In the genomic region with DNA sequence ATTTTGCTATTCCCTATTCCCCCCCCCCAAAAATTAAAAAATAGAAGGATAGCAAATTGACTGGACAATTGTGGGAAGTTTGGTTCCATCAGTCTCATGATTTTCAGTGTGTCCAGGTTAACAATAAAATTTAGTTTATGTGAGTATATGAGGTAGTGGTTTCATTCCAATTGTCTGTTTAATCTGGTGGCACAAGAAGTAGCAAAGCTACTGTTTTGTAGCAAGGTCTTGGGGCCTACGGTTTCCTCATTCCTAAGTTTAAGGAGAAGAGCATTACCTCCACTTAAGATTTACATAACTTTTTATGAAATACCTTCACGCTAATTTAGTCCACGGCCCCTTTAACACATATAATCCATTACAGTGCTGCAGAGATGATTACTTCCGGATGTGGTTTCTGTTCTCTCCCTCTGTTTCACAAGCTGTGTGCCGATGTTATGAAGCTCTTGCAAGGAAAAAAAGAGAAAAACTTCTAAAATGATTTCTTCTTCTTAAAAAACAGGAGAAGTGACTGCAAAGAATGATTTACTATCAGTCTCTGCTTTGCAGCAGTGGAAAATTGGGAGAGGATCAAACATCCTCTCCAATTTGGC, we compare ENCODE assay signal across 9 cellular contexts. TPM values are rescaled to one million over a fixed set of nuclear protein-coding genes. Genes with fewer than 3 reads are reported as not detected.
DNase-seq lines count a peak whose midpoint lies in the region; ATAC-seq and TF ChIP-seq lines count a peak whose summit lies in the region.
"Had no signal": no experiment of that assay in that cellular context is flagged by ENCODE, and none has a peak within 500 bp of the region (broad histone marks: within the 10 kb centered on the region; RNA-seq: fewer than 3 reads in every experiment).

No MANE protein-coding gene starts in this region.

- H3K4me1 ChIP-seq in effector memory CD4-positive, alpha-beta T cell (ENCODE audit: control insufficient read depth, insufficient read depth, low read length, poor library complexity, severe bottlenecking) = no peaks in the 10 kb centered on the region

- TF ChIP-seq CTCF in GM10266 (IDR thresholded peaks at IDR 0.05; ENCODE audit: control insufficient read depth, insufficient read depth, low read depth, missing control alignments) = no peak

- H3K4me3 ChIP-seq in effector memory CD4-positive, alpha-beta T cell (ENCODE audit: insufficient read depth, low read depth, low read length, poor library complexity, severe bottlenecking) = peak overlapping the region; percentile 43

- no peaks in the 10 kb centered on the region for H3K9me3 Mint-ChIP-seq in activated T-cell treated with anti-CD3 and anti-CD28 coated beads, Interleukin-2, amount 50 U/mL, for 72 hours
- H3K9me3 Mint-ChIP-seq in stimulated activated naive CD8-positive, alpha-beta T cell treated with anti-CD3 and anti-CD28 coated beads, Interleukin-15, amount 100 ng/mL, for 72 hours = no peaks in the 10 kb centered on the region

- peaks cover 12% of the 10 kb centered on the region for H3K27me3 Mint-ChIP-seq in activated T-cell treated with anti-CD3 and anti-CD28 coated beads, Interleukin-2, amount 50 U/mL, for 72 hours (ENCODE audit: low read depth)
- H3K27me3 Mint-ChIP-seq in stimulated activated naive CD8-positive, alpha-beta T cell treated with anti-CD3 and anti-CD28 coated beads, Interleukin-15, amount 100 ng/mL, for 72 hours = no peaks in the 10 kb centered on the region

- no peak overlapping the region for H3K27ac ChIP-seq in effector memory CD4-positive, alpha-beta T cell (ENCODE audit: insufficient read depth, low read length, poor library complexity, severe bottlenecking)

- H3K9me3 ChIP-seq in effector memory CD4-positive, alpha-beta T cell (ENCODE audit: control insufficient read depth, low read length) = no peaks in the 10 kb centered on the region

- peak overlapping the region; percentile 58 to 68 for H3K4me3 Mint-ChIP-seq in activated T-cell treated with anti-CD3 and anti-CD28 coated beads, Interleukin-2, amount 50 U/mL, for 72 hours
- peak overlapping the region; percentile 45 to 64 for H3K4me3 Mint-ChIP-seq in stimulated activated naive CD8-positive, alpha-beta T cell treated with anti-CD3 and anti-CD28 coated beads, Interleukin-15, amount 100 ng/mL, for 72 hours

- no peaks in the 10 kb centered on the region for H3K27me3 ChIP-seq in effector memory CD4-positive, alpha-beta T cell (replicated peaks; ENCODE audit: control insufficient read depth, insufficient read depth, low read length, poor library complexity, severe bottlenecking)

- no peaks in the 10 kb centered on the region for H3K36me3 ChIP-seq in effector memory CD4-positive, alpha-beta T cell (ENCODE audit: control insufficient read depth, insufficient read depth, low read length)

- no peaks in the 10 kb centered on the region for H3K36me3 Mint-ChIP-seq in activated T-cell treated with anti-CD3 and anti-CD28 coated beads, Interleukin-2, amount 50 U/mL, for 72 hours (ENCODE audit: insufficient read depth in 2 of 2)

- H3K4me1 Mint-ChIP-seq in activated T-cell treated with anti-CD3 and anti-CD28 coated beads, Interleukin-2, amount 50 U/mL, for 72 hours (ENCODE audit: low read depth) = peaks cover 34% of the 10 kb centered on the region
- H3K4me1 Mint-ChIP-seq in stimulated activated naive CD8-positive, alpha-beta T cell treated with anti-CD3 and anti-CD28 coated beads, Interleukin-15, amount 100 ng/mL, for 72 hours = peaks cover 28% of the 10 kb centered on the region

- peak in 1 of 2 donors; percentile 3 for DNase-seq in activated T-cell treated with anti-CD3 and anti-CD28 coated beads, Interleukin-2, amount 50 U/mL, for 72 hours
- DNase-seq in activated T-cell treated with anti-CD3 and anti-CD28 coated beads, Interleukin-2, amount 50 U/mL, for 48 hours = no peak
- peak; percentile 41 for DNase-seq in NCI-H1436 treated with DMSO at 0.1 percent for 48 hours (lab: John Stamatoyannopoulos, UW)
- DNase-seq in effector memory CD4-positive, alpha-beta T cell = no peak
- peak in 1 of 2 donors; percentile 10 for DNase-seq in stimulated activated naive CD8-positive, alpha-beta T cell treated with anti-CD3 and anti-CD28 coated beads, Interleukin-15, amount 100 ng/mL, for 72 hours
- no peak for DNase-seq in NCI-H524 treated with DMSO at 0.1 percent for 48 hours (lab: John Stamatoyannopoulos, UW)
- DNase-seq in effector CD4-positive, alpha-beta T cell = no peak
- no peak for DNase-seq in GM10266 (ENCODE audit: extremely low spot score)
- DNase-seq: NCI-H2171 treated with DMSO at 0.1 percent for 48 hours had no signal

- H3K27ac Mint-ChIP-seq in activated T-cell treated with anti-CD3 and anti-CD28 coated beads, Interleukin-2, amount 50 U/mL, for 72 hours = peak overlapping the region; percentile 34
- no peak overlapping the region for H3K27ac Mint-ChIP-seq in stimulated activated naive CD8-positive, alpha-beta T cell treated with anti-CD3 and anti-CD28 coated beads, Interleukin-15, amount 100 ng/mL, for 72 hours

- peak; percentile 76 to 77 for ATAC-seq in activated T-cell treated with anti-CD3 and anti-CD28 coated beads, Interleukin-2, amount 50 U/mL, for 72 hours (replicated peaks in 1 of 2)
- ATAC-seq in stimulated activated naive CD8-positive, alpha-beta T cell treated with anti-CD3 and anti-CD28 coated beads, Interleukin-15, amount 100 ng/mL, for 72 hours = peak; percentile 81

RNA-seq across cellular contexts. Expression of a gene that starts 32.7 kb away (rescaled TPM):
- not detected for total RNA-seq in activated T-cell treated with anti-CD3 and anti-CD28 coated beads, Interleukin-2, amount 50 U/mL, for 72 hours
